In the genomic region with DNA sequence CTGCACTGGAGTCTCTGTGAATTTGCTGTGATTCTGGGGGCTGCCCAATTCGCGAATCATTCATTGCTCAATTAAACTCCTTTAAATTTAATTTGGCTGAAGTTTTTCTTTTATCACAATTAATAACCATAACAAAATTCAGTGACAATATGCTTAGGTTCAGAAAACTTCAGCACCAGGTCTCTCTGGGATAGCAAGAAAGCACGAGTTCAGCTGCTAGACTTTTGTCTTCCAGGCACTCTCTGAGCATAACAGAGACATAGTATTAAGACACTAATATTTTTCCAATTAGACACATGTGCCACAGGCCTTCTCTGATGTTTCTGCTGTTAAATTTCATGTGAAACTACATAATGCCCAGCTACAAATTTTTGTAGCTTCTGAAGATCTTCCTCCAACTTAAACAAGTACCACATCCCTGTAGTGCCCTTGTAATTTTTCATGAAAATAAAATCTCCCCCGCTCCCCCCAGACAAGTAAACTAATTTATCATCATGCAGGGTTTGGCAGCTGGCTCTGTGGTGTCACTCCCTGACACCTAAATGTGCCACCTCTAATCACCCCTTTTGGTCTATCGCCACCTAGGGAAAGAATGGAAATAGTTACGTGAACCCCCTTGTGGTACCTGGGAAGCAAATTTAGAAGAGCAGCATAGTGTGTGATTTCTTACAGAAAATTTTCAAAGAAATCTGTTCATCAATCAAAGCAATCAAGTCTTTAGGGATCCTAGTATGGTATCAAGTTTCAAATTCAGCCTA, we compare ENCODE assay signal across 15 cellular contexts.
A peak's percentile ranks its signal among the peaks of the same experiment; 100 is the strongest.
DNase-seq lines count a peak whose midpoint lies in the region; ATAC-seq, FAIRE-seq and TF ChIP-seq lines count a peak whose summit lies in the region.
"Had no signal": no experiment of that assay in that cellular context is flagged by ENCODE, and none has a peak within 500 bp of the region (broad histone marks: within the 10 kb centered on the region; RNA-seq: fewer than 3 reads in every experiment).

No MANE protein-coding gene starts in this region.

- H3F3A ChIP-seq in MM.1S (ENCODE audit: insufficient read depth, low read length): no peaks in the 10 kb centered on the region

- H3K27ac Mint-ChIP-seq in type B pancreatic cell: no peak overlapping the region
- H3K27ac Mint-ChIP-seq: CD8-positive, alpha-beta T cell had no signal

- no peaks in the 10 kb centered on the region for H3K9me3 Mint-ChIP-seq in type B pancreatic cell
- H3K9me3 Mint-ChIP-seq: CD8-positive, alpha-beta T cell had no signal

- in situ Hi-C loops in HepG2 (cut with HindIII; ENCODE audit: extremely low pct_ligation_motif_present, low pct_unique_long_range_greater_than_20kb): no loop called here

- H3K27ac ChIP-seq in HepG2 (ENCODE audit: extremely low read length, insufficient read depth, low read length): no peak overlapping the region
- H3K27ac ChIP-seq in right lobe of liver: no peak overlapping the region
- no peak overlapping the region for H3K27ac ChIP-seq in MM.1S (ENCODE audit: low read length)
- H3K27ac ChIP-seq: lower lobe of right lung had no signal

- peak; percentile 16 for DNase-seq in HepG2 (ENCODE audit: low spot score)
- DNase-seq in right lobe of liver: no peak
- peak; percentile 29 for DNase-seq in MM.1S
- no peak for DNase-seq in bronchial epithelial cell (ENCODE audit: low read depth)
- no peak for DNase-seq in type B pancreatic cell (ENCODE audit: extremely low spot score, unreplicated experiment)
- DNase-seq: activated T-cell treated with anti-CD3 and anti-CD28 coated beads, Interleukin-2, amount 50 U/mL, for 48 hours; CD8-positive, alpha-beta T cell; foreskin fibroblast; lower lobe of right lung; NCI-H774; sigmoid colon had no signal

- peaks cover 14% of the 10 kb centered on the region for H3K4me1 Mint-ChIP-seq in type B pancreatic cell (ENCODE audit: unreplicated experiment)

- TF ChIP-seq POLR2A in HepG2 (IDR thresholded peaks at IDR 0.05; ENCODE audit: insufficient read depth in 1 of 2, low read depth in 2 of 2, low read length in 2 of 2) (no peak), right lobe of liver (IDR thresholded peaks at IDR 0.05) (no peak)

- CTCF ChIA-PET in HepG2 (lab: Yijun Ruan, JAX; ENCODE audit: low intra/inter-chr PET ratio, low total read pairs): no interaction called here

- H4K20me1 ChIP-seq in HepG2 (ENCODE audit: insufficient read depth, low read length) (no peaks in the 10 kb centered on the region), MM.1S (ENCODE audit: insufficient read depth, low read length) (no peaks in the 10 kb centered on the region)

- H3K36me3 Mint-ChIP-seq in type B pancreatic cell: peaks cover 3% of the 10 kb centered on the region
- H3K36me3 Mint-ChIP-seq: CD8-positive, alpha-beta T cell had no signal

- POLR2A ChIA-PET in HepG2 (lab: Yijun Ruan, JAX): no interaction called here

- intact Hi-C loops in HepG2 (cut with micrococcal nuclease; ENCODE audit: unreplicated experiment): no loop called here
- intact Hi-C loops in right lobe of liver (cut with DNase I): no loop called here

- WGBS in HepG2 (ENCODE audit: low lambda C conversion rate): 37% methylated on average over 6 of the region's 6 CpGs
- 78% methylated on average over 6 of the region's 6 CpGs for WGBS in right lobe of liver (ENCODE audit: insufficient coverage, low coverage, low lambda C conversion rate, missing lambda C conversion rate)

- ATAC-seq in HepG2 (peak; percentile 59), right lobe of liver (no peak), HG03196 (IDR thresholded peaks at IDR 0.05; ENCODE audit: unreplicated experiment) (no peak), GM18858 (IDR thresholded peaks at IDR 0.05; ENCODE audit: unreplicated experiment) (no peak), HG02938 (IDR thresholded peaks at IDR 0.05; ENCODE audit: unreplicated experiment) (no peak)
- ATAC-seq: CD8-positive, alpha-beta T cell; lower lobe of right lung had no signal

- peak; percentile 39 for TF ChIP-seq CTCF in HepG2 (CRISPR knock-in tag; IDR thresholded peaks at IDR 0.05)
- no peak for TF ChIP-seq CTCF in right lobe of liver (IDR thresholded peaks at IDR 0.05)
- peak; percentile 45 for TF ChIP-seq CTCF in MM.1S (IDR thresholded peaks at IDR 0.05; ENCODE audit: low read length)
- TF ChIP-seq CTCF in bronchial epithelial cell (IDR thresholded peaks at IDR 0.05; ENCODE audit: insufficient read depth, low read length, severe bottlenecking): peak; percentile 9
- TF ChIP-seq CTCF in type B pancreatic cell (conservative IDR thresholded peaks at IDR 0.05): peak; percentile 46

- H3K36me3 ChIP-seq in HepG2 (replicated peaks in 1 of 2; ENCODE audit: control insufficient read depth in 1 of 2, insufficient read depth in 2 of 2, low read length in 2 of 2): no peaks in the 10 kb centered on the region
- no peaks in the 10 kb centered on the region for H3K36me3 ChIP-seq in right lobe of liver
- H3K36me3 ChIP-seq in MM.1S (replicated peaks; ENCODE audit: insufficient read depth, low read length): no peaks in the 10 kb centered on the region
- no peaks in the 10 kb centered on the region for H3K36me3 ChIP-seq in bronchial epithelial cell (ENCODE audit: control insufficient read depth, insufficient read depth, low read length)
- H3K36me3 ChIP-seq: lower lobe of right lung, sigmoid colon had no signal

- BruUV-seq in HepG2 (replicated peaks; lab: Mats Ljungman, UMichigan): no TSS peak

- H3K4me3 ChIP-seq in HepG2 (replicated peaks in 1 of 3; ENCODE audit: insufficient read depth in 1 of 3, low read depth in 2 of 3, low read length in 3 of 3) (no peak overlapping the region), right lobe of liver (no peak overlapping the region), MM.1S (ENCODE audit: low read length) (no peak overlapping the region), bronchial epithelial cell (ENCODE audit: low read depth, low read length) (no peak overlapping the region)
- H3K4me3 ChIP-seq: lower lobe of right lung, sigmoid colon had no signal

- H3K9ac ChIP-seq in HepG2 (ENCODE audit: insufficient read depth, low read depth, low read length): no peak overlapping the region
- no peak overlapping the region for H3K9ac ChIP-seq in MM.1S (ENCODE audit: low read length)

- H3K9me3 ChIP-seq in HepG2 (ENCODE audit: low read length) (no peaks in the 10 kb centered on the region), right lobe of liver (no peaks in the 10 kb centered on the region), MM.1S (replicated peaks; ENCODE audit: insufficient read depth, low read length) (no peaks in the 10 kb centered on the region)
- H3K9me3 ChIP-seq: lower lobe of right lung, sigmoid colon had no signal

- H3K4me2 ChIP-seq in HepG2 (ENCODE audit: low read depth, low read length) (no peak overlapping the region), MM.1S (ENCODE audit: low read depth, low read length) (no peak overlapping the region)

- TF ChIP-seq EP300 in HepG2 (IDR thresholded peaks at IDR 0.05; ENCODE audit: low read depth in 2 of 2, low read length in 2 of 2) (no peak), HepG2 (CRISPR knock-in tag; IDR thresholded peaks at IDR 0.05; ENCODE audit: borderline replicate concordance) (no peak)

- FAIRE-seq in HepG2 (lab: Jason Lieb, UNC) (peak; percentile 34), bronchial epithelial cell (lab: Jason Lieb, UNC) (no peak)
- FAIRE-seq: H54 had no signal

- no peaks in the 10 kb centered on the region for H3K79me2 ChIP-seq in HepG2 (ENCODE audit: insufficient read depth, low read length)
- H3K79me2 ChIP-seq in MM.1S (ENCODE audit: low read length): no peaks in the 10 kb centered on the region

- H3K27me3 ChIP-seq in HepG2 (ENCODE audit: control insufficient read depth in 1 of 2, insufficient read depth in 2 of 2, low read length in 2 of 2) (no peaks in the 10 kb centered on the region), right lobe of liver (no peaks in the 10 kb centered on the region), MM.1S (replicated peaks; ENCODE audit: insufficient read depth, low read length) (no peaks in the 10 kb centered on the region), bronchial epithelial cell (ENCODE audit: control insufficient read depth, insufficient read depth, low read length) (no peaks in the 10 kb centered on the region)
- H3K27me3 ChIP-seq: sigmoid colon had no signal

- no peaks in the 10 kb centered on the region for H3K4me1 ChIP-seq in HepG2 (ENCODE audit: insufficient read depth, low read length)
- H3K4me1 ChIP-seq in right lobe of liver: no peaks in the 10 kb centered on the region
- H3K4me1 ChIP-seq in MM.1S (ENCODE audit: low read length): no peaks in the 10 kb centered on the region
- H3K4me1 ChIP-seq: lower lobe of right lung, sigmoid colon had no signal

- H3K9me2 ChIP-seq in MM.1S (replicated peaks; ENCODE audit: insufficient read depth, low read length): no peaks in the 10 kb centered on the region

- H3K4me3 Mint-ChIP-seq in type B pancreatic cell: no peak overlapping the region
- H3K4me3 Mint-ChIP-seq: CD8-positive, alpha-beta T cell had no signal

- H3K27me3 Mint-ChIP-seq in type B pancreatic cell: no peaks in the 10 kb centered on the region

- H2AFZ ChIP-seq in HepG2 (ENCODE audit: low read length) (no peak overlapping the region), MM.1S (ENCODE audit: low read length) (no peak overlapping the region)

- TF ChIP-seq RAD21 in HepG2 (CRISPR knock-in tag; IDR thresholded peaks at IDR 0.05): no peak

TF ChIP-seq in HepG2, 621 proteins besides CTCF, POLR2A, EP300 and RAD21:
- TF ChIP-seq STAG1 (CRISPR knock-in tag; IDR thresholded peaks at IDR 0.05) (peak; percentile 47), FOXO1 (CRISPR knock-in tag; IDR thresholded peaks at IDR 0.05) (no peak)
TF ChIP-seq in HepG2: peak in this region for 1.

Comparison
In these comparisons a context has a peak if more than half of its experiments do, and no peak if none do; other contexts are left out.
1. DNase-seq: peak in HepG2 (single experiment) and MM.1S (single experiment); none in right lobe of liver (0 of 3), bronchial epithelial cell (single experiment) and type B pancreatic cell (single experiment).
2. CTCF ChIP-seq: peak in HepG2 (single experiment), MM.1S (single experiment), bronchial epithelial cell (single experiment) and type B pancreatic cell (single experiment); none in right lobe of liver (0 of 4).